ENCODE assay signal across 12 cellular contexts in the genomic region with DNA sequence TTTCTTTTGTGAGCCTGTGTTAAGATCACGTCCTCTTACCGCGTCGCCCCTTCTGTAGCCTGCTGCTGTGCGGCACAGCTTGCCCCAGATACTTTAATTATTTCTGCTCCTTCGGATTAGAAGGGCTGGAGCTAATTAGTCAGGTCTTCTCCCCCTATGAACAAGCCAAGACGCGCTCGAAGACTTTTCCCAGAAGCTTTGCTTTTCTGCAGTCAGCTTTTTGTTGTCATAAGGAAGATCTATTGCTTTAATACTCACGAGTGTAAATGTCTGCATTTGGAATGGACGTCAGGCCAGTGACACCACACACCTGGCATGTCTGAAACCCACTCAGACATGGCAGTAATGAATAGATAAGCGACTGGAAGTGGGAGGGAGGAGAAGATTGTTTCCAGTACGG. TPM values are rescaled to one million over a fixed set of nuclear protein-coding genes. Genes with fewer than 3 reads are reported as not detected.
A peak's percentile ranks its signal among the peaks of the same experiment; 100 is the strongest.
DNase-seq lines count a peak whose midpoint lies in the region; ATAC-seq and TF ChIP-seq lines count a peak whose summit lies in the region.
"Had no signal": no experiment of that assay in that cellular context is flagged by ENCODE, and none has a peak within 500 bp of the region (broad histone marks: within the 10 kb centered on the region; RNA-seq: fewer than 3 reads in every experiment).

No MANE protein-coding gene starts in this region.

- no peak overlapping the region for H4K91ac ChIP-seq in mesenchymal stem cell (ENCODE audit: low read length)

- no peak for TF ChIP-seq CTCF in uterus (IDR thresholded peaks at IDR 0.05)

- no peak overlapping the region for H2BK5ac ChIP-seq in mesenchymal stem cell (ENCODE audit: low read depth, low read length, poor library complexity, severe bottlenecking)

- H3K27me3 ChIP-seq in mesenchymal stem cell (ENCODE audit: control insufficient read depth in 1 of 2, insufficient read depth in 1 of 2, low read length in 2 of 2) (no peaks in the 10 kb centered on the region), uterus (no peaks in the 10 kb centered on the region), right cardiac atrium (ENCODE audit: control insufficient read depth, insufficient read depth) (no peaks in the 10 kb centered on the region)

- no peak overlapping the region for H3K23ac ChIP-seq in mesenchymal stem cell (ENCODE audit: low read length in 2 of 2)

- no peak overlapping the region for H2AFZ ChIP-seq in mesenchymal stem cell (ENCODE audit: low read depth, low read length)

- H3K4me3 ChIP-seq in mesenchymal stem cell (ENCODE audit: insufficient read depth in 1 of 2, low read depth in 1 of 2, low read length in 2 of 2) (peak overlapping the region in 1 of 2 experiments; percentile 14), uterus (peak overlapping the region in 1 of 2 donors; percentile 14), right cardiac atrium (ENCODE audit: low read length) (no peak overlapping the region)

- no peak overlapping the region for H2BK12ac ChIP-seq in mesenchymal stem cell (ENCODE audit: low read length in 2 of 2)

- H3K36me3 ChIP-seq in mesenchymal stem cell (ENCODE audit: control insufficient read depth in 1 of 2, insufficient read depth in 2 of 2, low read depth in 1 of 2, low read length in 2 of 2) = no peaks in the 10 kb centered on the region
- no peaks in the 10 kb centered on the region for H3K36me3 ChIP-seq in uterus
- H3K36me3 ChIP-seq: neutrophil had no signal

- no peak overlapping the region for H2BK120ac ChIP-seq in mesenchymal stem cell (ENCODE audit: low read depth, low read length)

- H3K4me1 ChIP-seq in mesenchymal stem cell (ENCODE audit: control insufficient read depth, insufficient read depth, low read depth, low read length) (peaks cover 10% of the 10 kb centered on the region), uterus (peaks cover 5 to 7% of the 10 kb centered on the region in 2 donors), right cardiac atrium (ENCODE audit: control insufficient read depth, insufficient read depth, low read length) (no peaks in the 10 kb centered on the region)

- no peak overlapping the region for H3K18ac ChIP-seq in mesenchymal stem cell (ENCODE audit: low read depth in 1 of 2, low read length in 2 of 2)

- no peaks in the 10 kb centered on the region for H3K36me3 Mint-ChIP-seq in activated T-cell treated with anti-CD3 and anti-CD28 coated beads, Interleukin-2, amount 50 U/mL, for 4 hours (ENCODE audit: insufficient read depth)
- no peaks in the 10 kb centered on the region for H3K36me3 Mint-ChIP-seq in activated T-helper 2 cell treated with anti-CD3 and anti-CD28 coated beads, Interferon-gamma antibody, Interleukin-2, Interleukin-4, amounts not matched to agents 10 μg/mL and 5 μg/mL and 100 μg/mL, durations not matched to agents 14 hours and 24 hours and 36 hours (ENCODE audit: low read depth)

- peaks cover 19% of the 10 kb centered on the region for H3K27me3 Mint-ChIP-seq in activated T-cell treated with anti-CD3 and anti-CD28 coated beads, Interleukin-2, amount 50 U/mL, for 4 hours (ENCODE audit: low read depth)
- peaks cover 7% of the 10 kb centered on the region for H3K27me3 Mint-ChIP-seq in activated T-helper 2 cell treated with anti-CD3 and anti-CD28 coated beads, Interferon-gamma antibody, Interleukin-2, Interleukin-4, amounts not matched to agents 10 μg/mL and 5 μg/mL and 100 μg/mL, durations not matched to agents 14 hours and 24 hours and 36 hours (ENCODE audit: low read depth)

- H3K9me3 ChIP-seq in mesenchymal stem cell (ENCODE audit: control insufficient read depth, low read length) (no peaks in the 10 kb centered on the region), uterus (no peaks in the 10 kb centered on the region), right cardiac atrium (ENCODE audit: control insufficient read depth, low read length) (no peaks in the 10 kb centered on the region)
- H3K9me3 ChIP-seq: neutrophil had no signal

- H3K9me3 Mint-ChIP-seq in activated T-cell treated with anti-CD3 and anti-CD28 coated beads, Interleukin-2, amount 50 U/mL, for 4 hours = no peaks in the 10 kb centered on the region
- H3K9me3 Mint-ChIP-seq in activated T-helper 2 cell treated with anti-CD3 and anti-CD28 coated beads, Interferon-gamma antibody, Interleukin-2, Interleukin-4, amounts not matched to agents 10 μg/mL and 5 μg/mL and 100 μg/mL, durations not matched to agents 14 hours and 24 hours and 36 hours = no peaks in the 10 kb centered on the region
- H3K9me3 Mint-ChIP-seq: activated naive CD8-positive, alpha-beta T cell treated with anti-CD3 and anti-CD28 coated beads, Interleukin-2, amount 50 U/mL, for 24 hours had no signal

- H3K4me3 Mint-ChIP-seq in activated T-cell treated with anti-CD3 and anti-CD28 coated beads, Interleukin-2, amount 50 U/mL, for 4 hours = no peak overlapping the region
- H3K4me3 Mint-ChIP-seq in activated T-helper 2 cell treated with anti-CD3 and anti-CD28 coated beads, Interferon-gamma antibody, Interleukin-2, Interleukin-4, amounts not matched to agents 10 μg/mL and 5 μg/mL and 100 μg/mL, durations not matched to agents 14 hours and 24 hours and 36 hours (ENCODE audit: low read depth) = no peak overlapping the region
- H3K4me3 Mint-ChIP-seq: activated naive CD8-positive, alpha-beta T cell treated with anti-CD3 and anti-CD28 coated beads, Interleukin-2, amount 50 U/mL, for 24 hours had no signal

- no peak overlapping the region for H3K27ac Mint-ChIP-seq in activated T-helper 2 cell treated with anti-CD3 and anti-CD28 coated beads, Interferon-gamma antibody, Interleukin-2, Interleukin-4, amounts not matched to agents 10 μg/mL and 5 μg/mL and 100 μg/mL, durations not matched to agents 14 hours and 24 hours and 36 hours
- H3K27ac Mint-ChIP-seq: activated naive CD8-positive, alpha-beta T cell treated with anti-CD3 and anti-CD28 coated beads, Interleukin-2, amount 50 U/mL, for 24 hours had no signal

- H3K4me2 ChIP-seq in mesenchymal stem cell (ENCODE audit: low read length, poor library complexity, severe bottlenecking) = no peak overlapping the region

- no peak overlapping the region for H3K27ac ChIP-seq in mesenchymal stem cell (ENCODE audit: low read length, poor library complexity, severe bottlenecking)
- peak overlapping the region; percentile 82 to 93 for H3K27ac ChIP-seq in uterus
- no peak overlapping the region for H3K27ac ChIP-seq in right cardiac atrium (ENCODE audit: low read length)
- H3K27ac ChIP-seq: neutrophil had no signal

- no peak overlapping the region for H2BK15ac ChIP-seq in mesenchymal stem cell (ENCODE audit: low read depth, poor library complexity, severe bottlenecking)

- no peak for TF ChIP-seq POLR2A in uterus (IDR thresholded peaks at IDR 0.05)

- no peaks in the 10 kb centered on the region for H3K79me1 ChIP-seq in mesenchymal stem cell (replicated peaks; ENCODE audit: low read length, poor library complexity, severe bottlenecking)

- H2AK5ac ChIP-seq in mesenchymal stem cell (ENCODE audit: low read length, severe bottlenecking) = no peak overlapping the region

- DNase-seq in SHP77 (lab: John Stamatoyannopoulos, UW) (peak; percentile 7 to 24), SHP77 treated with DMSO at 0.1 percent for 48 hours (lab: John Stamatoyannopoulos, UW) (no peak), amniotic epithelial cell (ENCODE audit: low read depth) (peak; percentile 8), mesenchymal stem cell (no peak), uterus (no peak), right cardiac atrium (no peak)
- DNase-seq in activated T-cell treated with anti-CD3 and anti-CD28 coated beads, Interleukin-2, amount 50 U/mL, for 4 hours = no peak
- no peak for DNase-seq in activated T-helper 2 cell treated with anti-CD3 and anti-CD28 coated beads, Interferon-gamma antibody, Interleukin-2, Interleukin-4, amounts not matched to agents 10 μg/mL and 5 μg/mL and 100 μg/mL, durations not matched to agents 14 hours and 24 hours and 36 hours (ENCODE audit: low spot score)
- DNase-seq: activated CD8-positive, alpha-beta memory T cell treated with anti-CD3 and anti-CD28 coated beads, Interleukin-2, amount 50 U/mL, for 48 hours; activated naive CD8-positive, alpha-beta T cell treated with anti-CD3 and anti-CD28 coated beads, Interleukin-2, amount 50 U/mL, for 24 hours; DMS 273 treated with DMSO at 0.1 percent for 48 hours had no signal

- no peak for ATAC-seq in activated T-cell treated with anti-CD3 and anti-CD28 coated beads, Interleukin-2, amount 50 U/mL, for 4 hours
- no peak for ATAC-seq in right cardiac atrium
- ATAC-seq: activated naive CD8-positive, alpha-beta T cell treated with anti-CD3 and anti-CD28 coated beads, Interleukin-2, amount 50 U/mL, for 24 hours had no signal

- no peak overlapping the region for H3K4ac ChIP-seq in mesenchymal stem cell (ENCODE audit: low read depth in 1 of 2, low read length in 2 of 2)

- H4K8ac ChIP-seq in mesenchymal stem cell (ENCODE audit: low read length) = no peak overlapping the region

- peak overlapping the region; percentile 63 for H3K9ac ChIP-seq in mesenchymal stem cell (ENCODE audit: low read length)

- no peak overlapping the region for H3K14ac ChIP-seq in mesenchymal stem cell (ENCODE audit: low read length in 2 of 2)

- H3K4me1 Mint-ChIP-seq in activated T-cell treated with anti-CD3 and anti-CD28 coated beads, Interleukin-2, amount 50 U/mL, for 4 hours (ENCODE audit: low read depth) = no peaks in the 10 kb centered on the region
- peaks cover 3% of the 10 kb centered on the region for H3K4me1 Mint-ChIP-seq in activated T-helper 2 cell treated with anti-CD3 and anti-CD28 coated beads, Interferon-gamma antibody, Interleukin-2, Interleukin-4, amounts not matched to agents 10 μg/mL and 5 μg/mL and 100 μg/mL, durations not matched to agents 14 hours and 24 hours and 36 hours (ENCODE audit: low read depth)

- WGBS in mesenchymal stem cell = 74% methylated on average over 13 of the region's 13 CpGs
- WGBS in right cardiac atrium = 45% methylated on average over 13 of the region's 13 CpGs

- intact Hi-C loops in uterus (cut with DNase I; ENCODE audit: low total_unique reads) = no loop called here
- intact Hi-C loops in activated T-helper 2 cell treated with anti-CD3 and anti-CD28 coated beads, Interferon-gamma antibody, Interleukin-2, Interleukin-4, amounts not matched to agents 10 μg/mL and 5 μg/mL and 100 μg/mL, durations not matched to agents 14 hours and 24 hours and 36 hours (cut with micrococcal nuclease) = no loop called here
- intact Hi-C loops in right cardiac atrium (cut with DNase I) = no loop called here

RNA-seq across cellular contexts. Expression of gene PRUNE2, which starts 37.0 kb away (rescaled TPM):
- polyA plus RNA-seq in mesenchymal stem cell (2013, experiment 1 of 2) = 0.72 TPM
- 0.73 TPM for polyA plus RNA-seq in mesenchymal stem cell (2013, experiment 2 of 2)
- total RNA-seq in uterus = 100 to 1,000 TPM in 2 of 4 donors, 10 to 100 TPM in 2; 51.4 to 187 (median 97.1) TPM
- under 1 TPM in 2 of 3 donors, not detected in 1; 0.05 to 0.08 TPM for total RNA-seq in activated T-cell treated with anti-CD3 and anti-CD28 coated beads, Interleukin-2, amount 50 U/mL, for 4 hours
- total RNA-seq in activated T-helper 2 cell treated with anti-CD3 and anti-CD28 coated beads, Interferon-gamma antibody, Interleukin-2, Interleukin-4, amounts not matched to agents 10 μg/mL and 5 μg/mL and 100 μg/mL, durations not matched to agents 14 hours and 24 hours and 36 hours = 0.27 and 0.53 TPM in 2 replicates
- total RNA-seq in right cardiac atrium = 10 to 100 TPM; 30.5 to 49.1 (median 42.5) TPM
- polyA plus RNA-seq in right cardiac atrium = 11.7 TPM

Comparison
In these comparisons a context has a peak if more than half of its experiments do, and no peak if none do; other contexts are left out.
1. DNase-seq: peak in SHP77 (2 of 2) and amniotic epithelial cell (single experiment); none in SHP77 treated with DMSO at 0.1 percent for 48 hours (single experiment), mesenchymal stem cell (single experiment), uterus (0 of 2), activated T-cell treated with anti-CD3 and anti-CD28 coated beads, Interleukin-2, amount 50 U/mL, for 4 hours (single experiment), activated T-helper 2 cell treated with anti-CD3 and anti-CD28 coated beads, Interferon-gamma antibody, Interleukin-2, Interleukin-4, amounts not matched to agents 10 μg/mL and 5 μg/mL and 100 μg/mL, durations not matched to agents 14 hours and 24 hours and 36 hours (single experiment) and right cardiac atrium (0 of 3).
2. H3K27ac ChIP-seq: peak in uterus (2 of 2); none in mesenchymal stem cell (single experiment) and right cardiac atrium (single experiment).
3. RNA of gene PRUNE2, which starts 37.0 kb away (total RNA-seq): 51.4 to 187 TPM in uterus and 30.5 to 49.1 TPM in right cardiac atrium; 0.27 to 0.53 TPM in activated T-helper 2 cell treated with anti-CD3 and anti-CD28 coated beads, Interferon-gamma antibody, Interleukin-2, Interleukin-4, amounts not matched to agents 10 μg/mL and 5 μg/mL and 100 μg/mL, durations not matched to agents 14 hours and 24 hours and 36 hours and 0.05 to 0.08 TPM in activated T-cell treated with anti-CD3 and anti-CD28 coated beads, Interleukin-2, amount 50 U/mL, for 4 hours; every median in the first group is over 10 times any median in the second.